Comparison of ENCODE assay signal across 28 cellular contexts in the genomic region with DNA sequence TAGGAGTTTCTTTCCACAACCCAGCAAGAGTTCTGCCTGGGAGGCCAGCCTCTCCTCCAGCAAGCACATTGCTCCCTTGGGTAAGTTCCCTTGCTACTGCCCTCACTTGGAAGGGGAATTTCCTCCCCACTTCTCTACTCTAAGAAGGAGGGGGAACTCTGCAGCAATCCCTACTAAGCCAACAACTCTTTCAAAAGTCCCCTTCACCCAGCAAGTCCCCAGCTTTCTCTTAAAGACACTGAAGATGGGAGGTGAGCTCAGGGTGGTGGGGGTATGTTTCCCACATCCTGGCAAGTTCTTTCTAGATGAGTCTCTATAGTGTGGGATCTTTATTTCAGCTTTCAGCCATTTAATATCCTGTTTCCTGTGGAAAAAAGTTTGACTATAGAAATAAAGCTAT. TPM values are rescaled to one million over a fixed set of nuclear protein-coding genes. Genes with fewer than 3 reads are reported as not detected.
DNase-seq lines count a peak whose midpoint lies in the region; ATAC-seq, FAIRE-seq and TF ChIP-seq lines count a peak whose summit lies in the region.
"Had no signal": no experiment of that assay in that cellular context is flagged by ENCODE, and none has a peak within 500 bp of the region (broad histone marks: within the 10 kb centered on the region; RNA-seq: fewer than 3 reads in every experiment).

No MANE protein-coding gene starts in this region.

- peak; percentile 27 for ATAC-seq in activated CD8-positive, alpha-beta memory T cell treated with anti-CD3 and anti-CD28 coated beads, Interleukin-2, amount 10 ng/mL, durations not matched to agents 7 days and 5 days
- peak; percentile 54 for ATAC-seq in HG02852 (IDR thresholded peaks at IDR 0.05; ENCODE audit: unreplicated experiment)
- peak; percentile 96 for ATAC-seq in stimulated activated naive CD8-positive, alpha-beta T cell treated with anti-CD3 and anti-CD28 coated beads, Interleukin-15, amount 100 ng/mL, for 72 hours
- no peak for ATAC-seq in GM21367 (IDR thresholded peaks at IDR 0.05; ENCODE audit: unreplicated experiment)
- no peak for ATAC-seq in foreskin keratinocyte
- ATAC-seq: heart left ventricle, HepG2, sciatic nerve had no signal

- H3K27ac ChIP-seq in foreskin keratinocyte = no peak overlapping the region
- H3K27ac ChIP-seq: heart left ventricle, HL-60, SJSA1, upper lobe of left lung had no signal

- no peak overlapping the region for H3K4me3 Mint-ChIP-seq in activated CD8-positive, alpha-beta memory T cell treated with anti-CD3 and anti-CD28 coated beads, Interleukin-2, amount 10 ng/mL, durations not matched to agents 7 days and 5 days
- peak overlapping the region in 1 of 2 donors; percentile 42 for H3K4me3 Mint-ChIP-seq in stimulated activated naive CD8-positive, alpha-beta T cell treated with anti-CD3 and anti-CD28 coated beads, Interleukin-15, amount 100 ng/mL, for 72 hours

- FAIRE-seq in GM12891 (lab: Jason Lieb, UNC) = no peak
- FAIRE-seq: bronchial epithelial cell, colon, HepG2 had no signal

- H3K27ac Mint-ChIP-seq in activated CD8-positive, alpha-beta memory T cell treated with anti-CD3 and anti-CD28 coated beads, Interleukin-2, amount 10 ng/mL, durations not matched to agents 7 days and 5 days = no peak overlapping the region
- peak overlapping the region in 1 of 2 donors; percentile 34 for H3K27ac Mint-ChIP-seq in stimulated activated naive CD8-positive, alpha-beta T cell treated with anti-CD3 and anti-CD28 coated beads, Interleukin-15, amount 100 ng/mL, for 72 hours
- H3K27ac Mint-ChIP-seq: progenitor cell of endocrine pancreas had no signal

- H3K9me3 Mint-ChIP-seq in activated CD8-positive, alpha-beta memory T cell treated with anti-CD3 and anti-CD28 coated beads, Interleukin-2, amount 10 ng/mL, durations not matched to agents 7 days and 5 days (ENCODE audit: low read depth) = no peaks in the 10 kb centered on the region
- H3K9me3 Mint-ChIP-seq in stimulated activated naive CD8-positive, alpha-beta T cell treated with anti-CD3 and anti-CD28 coated beads, Interleukin-15, amount 100 ng/mL, for 72 hours = peaks cover 0 to 6% of the 10 kb centered on the region in 2 donors

- no peak for TF ChIP-seq CTCF in foreskin keratinocyte (conservative IDR thresholded peaks at IDR 0.05)

- H3K4me1 Mint-ChIP-seq in activated CD8-positive, alpha-beta memory T cell treated with anti-CD3 and anti-CD28 coated beads, Interleukin-2, amount 10 ng/mL, durations not matched to agents 7 days and 5 days = peaks cover 7% of the 10 kb centered on the region
- peaks cover 12% of the 10 kb centered on the region for H3K4me1 Mint-ChIP-seq in stimulated activated naive CD8-positive, alpha-beta T cell treated with anti-CD3 and anti-CD28 coated beads, Interleukin-15, amount 100 ng/mL, for 72 hours

- H3K27me3 ChIP-seq in foreskin keratinocyte = peaks cover 19% of the 10 kb centered on the region
- H3K27me3 ChIP-seq: heart left ventricle, upper lobe of left lung had no signal

- H3K36me3 Mint-ChIP-seq in activated CD8-positive, alpha-beta memory T cell treated with anti-CD3 and anti-CD28 coated beads, Interleukin-2, amount 10 ng/mL, durations not matched to agents 7 days and 5 days = no peaks in the 10 kb centered on the region

- H3K27me3 Mint-ChIP-seq in activated CD8-positive, alpha-beta memory T cell treated with anti-CD3 and anti-CD28 coated beads, Interleukin-2, amount 10 ng/mL, durations not matched to agents 7 days and 5 days = peaks cover 33% of the 10 kb centered on the region
- peaks cover 31% of the 10 kb centered on the region for H3K27me3 Mint-ChIP-seq in stimulated activated naive CD8-positive, alpha-beta T cell treated with anti-CD3 and anti-CD28 coated beads, Interleukin-15, amount 100 ng/mL, for 72 hours

- CTCF ChIA-PET in activated CD8-positive, alpha-beta memory T cell treated with anti-CD3 and anti-CD28 coated beads, Interleukin-2, amount 10 ng/mL, durations not matched to agents 7 days and 5 days (lab: Charles Lee) = interaction anchor here (1.0 kb wide), 1 partner anchor 117 kb away, joined by 3 read pairs; no protein-coding TSS in a partner anchor

- TF ChIP-seq POLR2A in GM12891 (IDR thresholded peaks at IDR 0.05; ENCODE audit: low read depth, low read length) = no peak

- H3K4me1 ChIP-seq in foreskin keratinocyte = no peaks in the 10 kb centered on the region
- H3K4me1 ChIP-seq: heart left ventricle, SJSA1 had no signal

- no peak for DNase-seq in activated CD8-positive, alpha-beta memory T cell treated with anti-CD3 and anti-CD28 coated beads, Interleukin-2, amount 10 ng/mL, durations not matched to agents 7 days and 5 days
- DNase-seq in activated CD8-positive, alpha-beta memory T cell treated with anti-CD3 and anti-CD28 coated beads, Interleukin-2, amount 50 U/mL, for 4 hours = no peak
- no peak for DNase-seq in GM12891 (ENCODE audit: insufficient read length, low spot score)
- peak in 1 of 2 donors; percentile 47 for DNase-seq in stimulated activated naive CD8-positive, alpha-beta T cell treated with anti-CD3 and anti-CD28 coated beads, Interleukin-15, amount 100 ng/mL, for 72 hours
- no peak for DNase-seq in NCI-H345 treated with DMSO at 0.1 percent for 48 hours (lab: John Stamatoyannopoulos, UW; ENCODE audit: unreplicated experiment)
- no peak for DNase-seq in foreskin keratinocyte
- DNase-seq: activated CD4-positive, alpha-beta T cell treated with anti-CD3 and anti-CD28 coated beads, Interleukin-2, amount 50 U/mL, for 1 hour; activated gamma-delta T cell; amniotic stem cell; effector CD8-positive, alpha-beta T cell; H7; heart left ventricle; mammary epithelial cell; NCI-H1092 treated with DMSO at 0.1 percent for 48 hours; NCI-H187 treated with DMSO at 0.1 percent for 48 hours; NCI-H2227 treated with DMSO at 0.1 percent for 48 hours; NCI-H748 treated with DMSO at 0.1 percent for 48 hours; upper lobe of left lung had no signal

TF ChIP-seq in GM12891, 5 proteins besides CTCF, POLR2A, EP300 and RAD21:
- TF ChIP-seq POLR2AphosphoS5 (IDR thresholded peaks at IDR 0.05; ENCODE audit: low read depth, low read length) (no peak), TAF1 (IDR thresholded peaks at IDR 0.05; ENCODE audit: low read depth, low read length) (no peak), SPI1 (IDR thresholded peaks at IDR 0.05; ENCODE audit: low read depth, low read length) (0 out of 2 replicates have a peak, but pooled peaks have one; percentile 18)

RNA-seq across cellular contexts. Expression of gene PDE8B, which starts 49.0 kb away (rescaled TPM):
- total RNA-seq in activated CD8-positive, alpha-beta memory T cell treated with anti-CD3 and anti-CD28 coated beads, Interleukin-2, amount 10 ng/mL, durations not matched to agents 7 days and 5 days = under 1 TPM in 1 of 2 experiments, not detected in 1; 0.68 TPM
- 0.26 TPM for polyA plus RNA-seq in GM12891 (2012; ENCODE audit: low read depth, missing spikeins)
- not detected in 2 replicates for total RNA-seq in foreskin keratinocyte
- not detected in 2 replicates for polyA plus RNA-seq in foreskin keratinocyte
- total RNA-seq: HepG2, mammary epithelial cell, RPMI7951, SJSA1 had no signal
- polyA plus RNA-seq: mammary epithelial cell had no signal

Comparison
In these comparisons a context has a peak if more than half of its experiments do, and no peak if none do; other contexts are left out.
1. ATAC-seq: peak in activated CD8-positive, alpha-beta memory T cell treated with anti-CD3 and anti-CD28 coated beads, Interleukin-2, amount 10 ng/mL, durations not matched to agents 7 days and 5 days (single experiment), HG02852 (single experiment) and stimulated activated naive CD8-positive, alpha-beta T cell treated with anti-CD3 and anti-CD28 coated beads, Interleukin-15, amount 100 ng/mL, for 72 hours (single experiment); none in GM21367 (single experiment) and foreskin keratinocyte (single experiment).